24 cellular contexts compared by ENCODE assay signal in the genomic region with DNA sequence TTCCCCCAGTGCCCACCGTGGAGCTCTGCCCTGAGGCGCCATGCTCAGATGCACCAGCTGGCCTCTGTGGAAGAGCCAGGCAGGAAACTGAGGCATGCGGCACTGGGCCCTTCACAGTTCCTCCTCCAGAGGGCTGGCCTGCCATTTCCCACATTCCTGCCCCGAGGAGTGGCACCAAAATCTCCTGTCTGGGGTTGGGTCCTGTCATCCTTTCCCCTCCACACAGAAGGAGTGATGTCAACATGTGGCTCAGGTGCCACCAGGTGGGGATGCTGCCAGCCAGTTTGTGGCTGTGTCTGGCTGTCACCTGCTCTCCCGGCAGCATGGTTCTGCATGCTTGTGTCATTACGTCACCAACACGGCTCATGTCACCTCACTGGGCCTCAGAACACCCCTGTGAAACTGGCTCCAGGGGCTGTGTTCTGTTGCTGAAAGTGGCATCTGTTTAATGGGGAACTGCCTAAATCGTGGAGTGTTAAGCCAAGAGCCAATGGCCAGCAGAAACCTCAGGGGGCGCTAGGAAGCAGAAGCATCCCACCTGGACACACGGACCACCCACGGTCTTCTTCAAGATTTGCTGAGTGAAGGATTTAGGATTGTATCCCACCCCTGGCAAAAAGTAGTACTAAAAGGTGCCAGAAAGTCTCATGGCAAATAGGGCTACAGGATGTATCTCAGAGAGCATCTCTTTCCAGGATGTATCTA. TPM values are rescaled to one million over a fixed set of nuclear protein-coding genes. Genes with fewer than 3 reads are reported as not detected.
A peak's percentile ranks its signal among the peaks of the same experiment; 100 is the strongest.
DNase-seq lines count a peak whose midpoint lies in the region; ATAC-seq, FAIRE-seq and TF ChIP-seq lines count a peak whose summit lies in the region.
"Had no signal": no experiment of that assay in that cellular context is flagged by ENCODE, and none has a peak within 500 bp of the region (broad histone marks: within the 10 kb centered on the region; RNA-seq: fewer than 3 reads in every experiment).

No MANE protein-coding gene starts in this region.

- TF ChIP-seq CTCF in bronchial epithelial cell (IDR thresholded peaks at IDR 0.05; ENCODE audit: insufficient read depth, low read length, severe bottlenecking), result no peak

- peaks cover 19% of the 10 kb centered on the region for H3K36me3 ChIP-seq in bronchial epithelial cell (ENCODE audit: control insufficient read depth, insufficient read depth, low read length)

- intact Hi-C loops in activated naive CD4-positive, alpha-beta T cell treated with anti-CD3 and anti-CD28 coated beads for 36 hours (cut with micrococcal nuclease), result no loop called here
- intact Hi-C loops in sciatic nerve (cut with DNase I), result no loop called here

- no peak overlapping the region for H3K4me3 ChIP-seq in bronchial epithelial cell (ENCODE audit: low read depth, low read length)
- H3K4me3 ChIP-seq: lower lobe of right lung, right atrium auricular region, spleen had no signal

- CTCF ChIA-PET in activated naive CD4-positive, alpha-beta T cell treated with anti-CD3 and anti-CD28 coated beads for 36 hours (lab: Charles Lee), result no interaction called here

- DNase-seq in activated naive CD4-positive, alpha-beta T cell treated with anti-CD3 and anti-CD28 coated beads for 36 hours, result no peak
- DNase-seq in activated naive CD4-positive, alpha-beta T cell (lab: John Stamatoyannopoulos, UW), result no peak
- DNase-seq in DMS79 treated with DMSO at 0.1 percent for 48 hours (lab: John Stamatoyannopoulos, UW) (peak; percentile 69), bronchial epithelial cell (ENCODE audit: low read depth) (no peak), sciatic nerve (ENCODE audit: low spot score) (no peak), NCI-H1930 (lab: John Stamatoyannopoulos, UW) (no peak)
- DNase-seq in stimulated activated effector memory CD8-positive, alpha-beta T cell treated with anti-CD3 and anti-CD28 coated beads, Interleukin-12 subunit alpha, Interleukin-12 subunit beta, amount 100 ng/mL, for 72 hours (ENCODE audit: low spot score in 2 of 2), result no peak
- DNase-seq: ACHN; activated CD4-positive, alpha-beta T cell treated with anti-CD3 and anti-CD28 coated beads for 48 hours; activated T-cell treated with anti-CD3 and anti-CD28 coated beads, Interleukin-2, amount 50 U/mL, for 48 hours; C1 segment of cervical spinal cord; Caco-2; Karpas-422; lower lobe of right lung; NCI-H345; NCI-H748 treated with DMSO at 0.1 percent for 48 hours; nephron progenitor cell; RPMI8226; spleen; T-helper 17 cell had no signal

- peak; percentile 92 for FAIRE-seq in bronchial epithelial cell (lab: Jason Lieb, UNC)
- FAIRE-seq: islet of Langerhans had no signal

- no peaks in the 10 kb centered on the region for H3K9me3 Mint-ChIP-seq in activated naive CD4-positive, alpha-beta T cell treated with anti-CD3 and anti-CD28 coated beads for 36 hours
- H3K9me3 Mint-ChIP-seq in stimulated activated effector memory CD8-positive, alpha-beta T cell treated with anti-CD3 and anti-CD28 coated beads, Interleukin-12 subunit alpha, Interleukin-12 subunit beta, amount 100 ng/mL, for 72 hours, result no peaks in the 10 kb centered on the region
- H3K9me3 Mint-ChIP-seq: brain, nephron progenitor cell had no signal

- H3K27ac Mint-ChIP-seq in activated naive CD4-positive, alpha-beta T cell treated with anti-CD3 and anti-CD28 coated beads for 36 hours, result peak overlapping the region; percentile 8
- peak overlapping the region; percentile 23 for H3K27ac Mint-ChIP-seq in stimulated activated effector memory CD8-positive, alpha-beta T cell treated with anti-CD3 and anti-CD28 coated beads, Interleukin-12 subunit alpha, Interleukin-12 subunit beta, amount 100 ng/mL, for 72 hours
- H3K27ac Mint-ChIP-seq: nephron progenitor cell had no signal

- no peak for ATAC-seq in stimulated activated effector memory CD8-positive, alpha-beta T cell treated with anti-CD3 and anti-CD28 coated beads, Interleukin-12 subunit alpha, Interleukin-12 subunit beta, amount 100 ng/mL, for 72 hours
- ATAC-seq in sciatic nerve (no peak), HG02852 (IDR thresholded peaks at IDR 0.05; ENCODE audit: unreplicated experiment) (no peak)
- ATAC-seq: T-helper 17 cell had no signal

- H3K4me1 Mint-ChIP-seq in activated naive CD4-positive, alpha-beta T cell treated with anti-CD3 and anti-CD28 coated beads for 36 hours (ENCODE audit: low read depth), result peaks cover 26% of the 10 kb centered on the region
- H3K4me1 Mint-ChIP-seq in stimulated activated effector memory CD8-positive, alpha-beta T cell treated with anti-CD3 and anti-CD28 coated beads, Interleukin-12 subunit alpha, Interleukin-12 subunit beta, amount 100 ng/mL, for 72 hours, result peaks cover 36% of the 10 kb centered on the region
- H3K4me1 Mint-ChIP-seq: brain had no signal

- no peak overlapping the region for H3K4me3 Mint-ChIP-seq in activated naive CD4-positive, alpha-beta T cell treated with anti-CD3 and anti-CD28 coated beads for 36 hours
- no peak overlapping the region for H3K4me3 Mint-ChIP-seq in stimulated activated effector memory CD8-positive, alpha-beta T cell treated with anti-CD3 and anti-CD28 coated beads, Interleukin-12 subunit alpha, Interleukin-12 subunit beta, amount 100 ng/mL, for 72 hours
- H3K4me3 Mint-ChIP-seq: brain, nephron progenitor cell, T-helper 17 cell had no signal

- H3K36me3 Mint-ChIP-seq in activated naive CD4-positive, alpha-beta T cell treated with anti-CD3 and anti-CD28 coated beads for 36 hours (ENCODE audit: low read depth), result peaks cover 18% of the 10 kb centered on the region
- peaks cover 56% of the 10 kb centered on the region for H3K36me3 Mint-ChIP-seq in stimulated activated effector memory CD8-positive, alpha-beta T cell treated with anti-CD3 and anti-CD28 coated beads, Interleukin-12 subunit alpha, Interleukin-12 subunit beta, amount 100 ng/mL, for 72 hours

- no peaks in the 10 kb centered on the region for H3K27me3 ChIP-seq in bronchial epithelial cell (ENCODE audit: control insufficient read depth, insufficient read depth, low read length)
- H3K27me3 ChIP-seq: right atrium auricular region, spleen had no signal

- H3K27me3 Mint-ChIP-seq in activated naive CD4-positive, alpha-beta T cell treated with anti-CD3 and anti-CD28 coated beads for 36 hours (ENCODE audit: low read depth), result no peaks in the 10 kb centered on the region
- H3K27me3 Mint-ChIP-seq: brain, T-helper 17 cell had no signal

RNA-seq across cellular contexts. Expression of gene ZAP70, which starts 51.3 kb away (rescaled TPM):
- 100 to 1,000 TPM; 167 TPM for total RNA-seq in activated naive CD4-positive, alpha-beta T cell treated with anti-CD3 and anti-CD28 coated beads for 36 hours
- total RNA-seq in bronchial epithelial cell (not detected in 2 replicates), sciatic nerve (4.5 TPM)

Comparison
In these comparisons a context has a peak if more than half of its experiments do, and no peak if none do; other contexts are left out.
1. RNA of gene ZAP70, which starts 51.3 kb away (total RNA-seq): 167 TPM in activated naive CD4-positive, alpha-beta T cell treated with anti-CD3 and anti-CD28 coated beads for 36 hours; 4.5 TPM in sciatic nerve (single experiment) and not detected in bronchial epithelial cell; every median in the first group is over 10 times any median in the second.